ENCODE assay signal across 18 cellular contexts in genomic region chr20:24060851-24061590, GRCh38.
A peak's percentile ranks its signal among the peaks of the same experiment; 100 is the strongest.
DNase-seq lines count a peak whose midpoint lies in the region; ATAC-seq, FAIRE-seq and TF ChIP-seq lines count a peak whose summit lies in the region.
"Had no signal": no experiment of that assay in that cellular context is flagged by ENCODE, and none has a peak within 500 bp of the region (broad histone marks: within the 10 kb centered on the region; RNA-seq: fewer than 3 reads in every experiment).

No MANE protein-coding gene starts in this region.

- no peaks in the 10 kb centered on the region for H3K79me2 ChIP-seq in H1 (ENCODE audit: control insufficient read depth in 1 of 2, insufficient read depth in 2 of 2, low read length in 2 of 2)

- DNase-seq in M059J (ENCODE audit: low read depth) (peak; percentile 67), H1 (ENCODE audit: low read depth in 1 of 2, low spot score in 2 of 2) (peak in 1 of 2 experiments; percentile 47), iPS-NIHi7 (ENCODE audit: extremely low spot score) (peak; percentile 56), stromal cell of bone marrow (ENCODE audit: low read depth) (peak; percentile 33), NCI-H1930 (lab: John Stamatoyannopoulos, UW) (no peak), SJCRH30 (no peak), pancreas (no peak), mesenchymal stem cell (no peak)
- DNase-seq: COR-L47, DMS153, EL, IMR-90, Kasumi-1, NCI-H1105, NCI-H187, NCI-H526 treated with DMSO at 0.1 percent for 48 hours, SHP77 treated with DMSO at 0.1 percent for 48 hours had no signal

- CTCF ChIA-PET in H1 (lab: Charles Lee; ENCODE audit: partially characterized antibody) = no interaction called here

- no peak overlapping the region for H2BK5ac ChIP-seq in H1 (ENCODE audit: low read depth, low read length)
- H2BK5ac ChIP-seq in mesenchymal stem cell (ENCODE audit: low read depth, low read length, poor library complexity, severe bottlenecking) = no peak overlapping the region

- H3K23me2 ChIP-seq in H1 (ENCODE audit: low read depth, low read length) = peaks cover 4% of the 10 kb centered on the region; the same call in 1 of the 2 replicates

- no peak for TF ChIP-seq CTCF in H1 (IDR thresholded peaks at IDR 0.05; ENCODE audit: control extremely low read depth in 1 of 3, insufficient read depth in 1 of 3, low read depth in 1 of 3, low read length in 3 of 3)
- no peak for TF ChIP-seq CTCF in pancreas (IDR thresholded peaks at IDR 0.05)

- H2AFZ ChIP-seq in H1 (ENCODE audit: low read length) (peak overlapping the region; percentile 83), mesenchymal stem cell (ENCODE audit: low read depth, low read length) (no peak overlapping the region)

- H3K27ac ChIP-seq in H1 (ENCODE audit: low read depth, low read length) = no peak overlapping the region
- no peak overlapping the region for H3K27ac ChIP-seq in SJCRH30
- H3K27ac ChIP-seq in pancreas = no peak overlapping the region
- H3K27ac ChIP-seq in mesenchymal stem cell (ENCODE audit: low read length, poor library complexity, severe bottlenecking) = no peak overlapping the region

- no peak for TF ChIP-seq POLR2A in H1 (IDR thresholded peaks at IDR 0.05; ENCODE audit: control extremely low read depth in 1 of 2, low read depth in 2 of 2, low read length in 2 of 2)

- POLR2A ChIA-PET in H1 (lab: Charles Lee; ENCODE audit: partially characterized antibody) = no interaction called here

- H3K23ac ChIP-seq in H1 (ENCODE audit: insufficient read length) (no peak overlapping the region), mesenchymal stem cell (ENCODE audit: low read length in 2 of 2) (no peak overlapping the region)

- H3K79me1 ChIP-seq in H1 (ENCODE audit: low read depth, low read length) (no peaks in the 10 kb centered on the region), mesenchymal stem cell (replicated peaks; ENCODE audit: low read length, poor library complexity, severe bottlenecking) (no peaks in the 10 kb centered on the region)

- no peak overlapping the region for H3K9ac ChIP-seq in H1 (replicated peaks in 1 of 4; ENCODE audit: extremely low read depth in 1 of 4, low read depth in 3 of 4, low read length in 3 of 4)
- no peak overlapping the region for H3K9ac ChIP-seq in mesenchymal stem cell (ENCODE audit: low read length)

- no peak overlapping the region for H4K5ac ChIP-seq in H1 (ENCODE audit: insufficient read length, low read depth, low read length)

- no peaks in the 10 kb centered on the region for H4K20me1 ChIP-seq in H1 (replicated peaks in 1 of 2; ENCODE audit: control insufficient read depth in 1 of 2, insufficient read depth in 2 of 2, low read length in 2 of 2)

- ATAC-seq in pancreas = no peak
- ATAC-seq: HCT116 had no signal

- H2BK12ac ChIP-seq in H1 (ENCODE audit: low read depth, low read length) (no peak overlapping the region), mesenchymal stem cell (ENCODE audit: low read length in 2 of 2) (no peak overlapping the region)

- TF ChIP-seq EP300 in H1 (IDR thresholded peaks at IDR 0.05; ENCODE audit: borderline replicate concordance in 1 of 2, low read depth in 2 of 2, low read length in 2 of 2) = no peak

- H3K4ac ChIP-seq in H1 (replicated peaks; ENCODE audit: insufficient read length, low read depth, low read length) (no peak overlapping the region), mesenchymal stem cell (ENCODE audit: low read depth in 1 of 2, low read length in 2 of 2) (no peak overlapping the region)

- H3K9me3 ChIP-seq in H1 (ENCODE audit: insufficient read depth in 2 of 2, low read depth in 1 of 2, low read length in 1 of 2) (no peaks in the 10 kb centered on the region), SJCRH30 (replicated peaks) (no peaks in the 10 kb centered on the region), pancreas (no peaks in the 10 kb centered on the region), mesenchymal stem cell (ENCODE audit: control insufficient read depth, low read length) (no peaks in the 10 kb centered on the region)

- H3K4me3 ChIP-seq in H1 (ENCODE audit: extremely low read depth in 1 of 4, insufficient read depth in 2 of 4, low read depth in 3 of 4, low read length in 4 of 4) (no peak overlapping the region), SJCRH30 (no peak overlapping the region), pancreas (no peak overlapping the region), mesenchymal stem cell (ENCODE audit: insufficient read depth in 1 of 2, low read depth in 1 of 2, low read length in 2 of 2) (no peak overlapping the region)

- H3K14ac ChIP-seq in H1 (ENCODE audit: insufficient read length) (no peak overlapping the region), mesenchymal stem cell (ENCODE audit: low read length in 2 of 2) (no peak overlapping the region)

- peak overlapping the region; percentile 9 for H2BK20ac ChIP-seq in H1 (ENCODE audit: low read length)

- no peak for TF ChIP-seq RAD21 in H1 (IDR thresholded peaks at IDR 0.05 in 1 of 2, conservative IDR thresholded peaks at IDR 0.05 in 1 of 2; ENCODE audit: low read depth in 2 of 2, low read length in 2 of 2)

- H3K36me3 ChIP-seq in H1 (ENCODE audit: control insufficient read depth in 2 of 4, insufficient read depth in 4 of 4, low read length in 3 of 4) = no peaks in the 10 kb centered on the region
- H3K36me3 ChIP-seq in SJCRH30 = no peaks in the 10 kb centered on the region
- no peaks in the 10 kb centered on the region for H3K36me3 ChIP-seq in pancreas
- no peaks in the 10 kb centered on the region for H3K36me3 ChIP-seq in mesenchymal stem cell (ENCODE audit: control insufficient read depth in 1 of 2, insufficient read depth in 2 of 2, low read depth in 1 of 2, low read length in 2 of 2)

- 75% methylated on average over 13 of the region's 13 CpGs; no CpG with 5 or more reads in 1 of the 2 experiments for WGBS in H1 (ENCODE audit: extremely low coverage in 1 of 2, insufficient coverage in 1 of 2, insufficient read length in 1 of 2, insufficient replicate concordance in 2 of 2, low coverage in 1 of 2, low lambda C conversion rate in 2 of 2, missing lambda C conversion rate in 1 of 2), 2 experiments
- WGBS in pancreas, 2 donors = 50 to 53% methylated on average over 13 of the region's 13 CpGs
- WGBS in mesenchymal stem cell = 39% methylated on average over 9 of the region's 13 CpGs

- H2BK15ac ChIP-seq in H1 (ENCODE audit: low read length) (peak overlapping the region; percentile 25; the same call in 1 of the 2 replicates), mesenchymal stem cell (ENCODE audit: low read depth, poor library complexity, severe bottlenecking) (no peak overlapping the region)

- H2BK120ac ChIP-seq in H1 (replicated peaks; ENCODE audit: low read depth, low read length) (no peak overlapping the region), mesenchymal stem cell (ENCODE audit: low read depth, low read length) (no peak overlapping the region)

- H2AK5ac ChIP-seq in H1 (ENCODE audit: low read depth, low read length) = no peak overlapping the region
- no peak overlapping the region for H2AK5ac ChIP-seq in mesenchymal stem cell (ENCODE audit: low read length, severe bottlenecking)

- H3K4me1 ChIP-seq in H1 (replicated peaks in 1 of 4; ENCODE audit: control insufficient read depth in 3 of 4, insufficient read depth in 4 of 4, low read length in 3 of 4) (peaks cover 0 to 9% (median 2%) of the 10 kb centered on the region in 4 experiments; a peak in 2 of 7 replicates), SJCRH30 (no peaks in the 10 kb centered on the region), pancreas (no peaks in the 10 kb centered on the region), mesenchymal stem cell (ENCODE audit: control insufficient read depth, insufficient read depth, low read depth, low read length) (no peaks in the 10 kb centered on the region)

- H4K8ac ChIP-seq in H1 (ENCODE audit: extremely low read depth, insufficient read depth, low read length) (no peak overlapping the region), mesenchymal stem cell (ENCODE audit: low read length) (no peak overlapping the region)

- intact Hi-C loops in pancreas (cut with DNase I) = no loop called here

- FAIRE-seq in H1 (lab: Jason Lieb, UNC) (no peak), pancreas (lab: Jason Lieb, UNC) (no peak)

- H3K56ac ChIP-seq in H1 (replicated peaks; ENCODE audit: insufficient read length, low read depth, low read length) = no peak overlapping the region

- H3K18ac ChIP-seq in H1 (ENCODE audit: extremely low read depth, low read length) (peak overlapping the region; percentile 49; the same call in 1 of the 2 replicates), mesenchymal stem cell (ENCODE audit: low read depth in 1 of 2, low read length in 2 of 2) (no peak overlapping the region)

- no peak overlapping the region for H3K4me2 ChIP-seq in H1 (ENCODE audit: insufficient read depth in 1 of 2, low read depth in 2 of 2, low read length in 2 of 2)
- H3K4me2 ChIP-seq in mesenchymal stem cell (ENCODE audit: low read length, poor library complexity, severe bottlenecking) = no peak overlapping the region

- H3K27me3 ChIP-seq in H1 (replicated peaks in 1 of 4; ENCODE audit: control insufficient read depth in 3 of 4, extremely low read depth in 1 of 4, insufficient read depth in 3 of 4, low read length in 3 of 4) = no peaks in the 10 kb centered on the region
- no peaks in the 10 kb centered on the region for H3K27me3 ChIP-seq in SJCRH30
- no peaks in the 10 kb centered on the region for H3K27me3 ChIP-seq in pancreas
- H3K27me3 ChIP-seq in mesenchymal stem cell (ENCODE audit: control insufficient read depth in 1 of 2, insufficient read depth in 1 of 2, low read length in 2 of 2) = peaks cover 0 to 3% of the 10 kb centered on the region in 2 experiments

- H4K91ac ChIP-seq in H1 (replicated peaks; ENCODE audit: insufficient read length, low read length) = no peak overlapping the region
- no peak overlapping the region for H4K91ac ChIP-seq in mesenchymal stem cell (ENCODE audit: low read length)

TF ChIP-seq in H1, 55 proteins besides CTCF, POLR2A, EP300 and RAD21 (continues in another document):
- no peak for TF ChIP-seq GTF2F1 (IDR thresholded peaks at IDR 0.05; ENCODE audit: borderline replicate concordance, low read depth, low read length)
- no peak for TF ChIP-seq ZNF274 (IDR thresholded peaks at IDR 0.05; ENCODE audit: borderline replicate concordance, extremely low read depth, low read length)
- no peak for TF ChIP-seq MAX (IDR thresholded peaks at IDR 0.05)
- TF ChIP-seq TBP (IDR thresholded peaks at IDR 0.05; ENCODE audit: low read depth, low read length) = no peak
- TF ChIP-seq RNF2 (IDR thresholded peaks at IDR 0.05; ENCODE audit: borderline replicate concordance, low read depth, low read length, missing control alignments, poor library complexity, severe bottlenecking) = no peak
- TF ChIP-seq USF2 (IDR thresholded peaks at IDR 0.05; ENCODE audit: low read length) = no peak

Comparison
In these comparisons a context has a peak if more than half of its experiments do, and no peak if none do; other contexts are left out.
1. DNase-seq: peak in M059J (single experiment), iPS-NIHi7 (single experiment) and stromal cell of bone marrow (single experiment); none in NCI-H1930 (0 of 2), SJCRH30 (0 of 2), pancreas (0 of 6) and mesenchymal stem cell (single experiment).